In genomic region chr12:45707241-45707857, GRCh38 we compare ENCODE assay signal across 31 cellular contexts.
"Had no signal": no experiment of that assay in that cellular context is flagged by ENCODE, and none has a peak within 500 bp of the region (broad histone marks: within the 10 kb centered on the region; RNA-seq: fewer than 3 reads in every experiment).

No MANE protein-coding gene starts in this region.

- H2AFZ ChIP-seq: hepatocyte had no signal

- H3K4me3 Mint-ChIP-seq: endodermal cell; naive thymus-derived CD4-positive, alpha-beta T cell; nephron; stimulated activated naive B cell treated with anti-CD40 and anti-IgM and Interleukin-4, amounts not matched to agents 10 μg/mL and 1 μg/mL and 100 μg/mL, for 72 hours; stimulated activated naive CD8-positive, alpha-beta T cell treated with anti-CD3 and anti-CD28 coated beads, Interleukin-15, Interleukin-2, amounts not matched to agents 100 ng/mL and 50 ng/mL, for 24 hours had no signal

- ATAC-seq: foreskin keratinocyte; gastroesophageal sphincter; heart left ventricle; left colon; left ventricle myocardium superior; naive thymus-derived CD4-positive, alpha-beta T cell; psoas muscle; right cardiac atrium; stimulated activated naive B cell treated with anti-CD40 and anti-IgM and Interleukin-4, amounts not matched to agents 10 μg/mL and 1 μg/mL and 100 μg/mL, for 72 hours had no signal

- H3K4me1 ChIP-seq: foreskin keratinocyte, gastroesophageal sphincter, upper lobe of left lung had no signal

- H3K4me2 ChIP-seq: hepatocyte had no signal

- H3K27ac Mint-ChIP-seq: endodermal cell; naive thymus-derived CD4-positive, alpha-beta T cell; nephron; stimulated activated naive B cell treated with anti-CD40 and anti-IgM and Interleukin-4, amounts not matched to agents 10 μg/mL and 1 μg/mL and 100 μg/mL, for 72 hours; stimulated activated naive CD8-positive, alpha-beta T cell treated with anti-CD3 and anti-CD28 coated beads, Interleukin-15, Interleukin-2, amounts not matched to agents 100 ng/mL and 50 ng/mL, for 24 hours had no signal

- H3K79me2 ChIP-seq: hepatocyte had no signal

- H3K9me3 Mint-ChIP-seq: endodermal cell; nephron; stimulated activated naive CD8-positive, alpha-beta T cell treated with anti-CD3 and anti-CD28 coated beads, Interleukin-15, Interleukin-2, amounts not matched to agents 100 ng/mL and 50 ng/mL, for 24 hours had no signal

- H3K27me3 ChIP-seq: dorsolateral prefrontal cortex, esophagus muscularis mucosa, foreskin keratinocyte, gastroesophageal sphincter, heart left ventricle, hepatocyte, ovary, spleen, tibial nerve, upper lobe of left lung had no signal

- H3K27me3 Mint-ChIP-seq: naive thymus-derived CD4-positive, alpha-beta T cell; stimulated activated naive B cell treated with anti-CD40 and anti-IgM and Interleukin-4, amounts not matched to agents 10 μg/mL and 1 μg/mL and 100 μg/mL, for 72 hours; stimulated activated naive CD8-positive, alpha-beta T cell treated with anti-CD3 and anti-CD28 coated beads, Interleukin-15, Interleukin-2, amounts not matched to agents 100 ng/mL and 50 ng/mL, for 24 hours had no signal

- DNase-seq: dorsolateral prefrontal cortex; effector CD8-positive, alpha-beta T cell; endodermal cell; foreskin keratinocyte; heart left ventricle; left colon; left ventricle myocardium superior; mesenchymal stem cell; midbrain; naive thymus-derived CD4-positive, alpha-beta T cell; occipital lobe; ovary; posterior cingulate gyrus; psoas muscle; right cardiac atrium; spleen; stimulated activated CD4-positive, alpha-beta T cell treated with anti-CD3 and anti-CD28 coated beads, Interleukin-4, amount 100 ng/mL, for 4 hours; stimulated activated naive B cell treated with anti-CD40 and anti-IgM and Interleukin-4, amounts not matched to agents 10 μg/mL and 1 μg/mL and 100 μg/mL, for 72 hours; upper lobe of left lung had no signal

- H3K4me3 ChIP-seq: dorsolateral prefrontal cortex, esophagus muscularis mucosa, gastroesophageal sphincter, heart left ventricle, hepatocyte, lung, ovary, psoas muscle, skin epidermis, spleen, thoracic aorta, tibial nerve, upper lobe of left lung had no signal

- FAIRE-seq: endothelial cell of umbilical vein, islet of Langerhans, urothelium cell line had no signal

- H3K36me3 ChIP-seq: esophagus muscularis mucosa, gastroesophageal sphincter, heart left ventricle, ovary, spleen, thoracic aorta, upper lobe of left lung had no signal

- H3K27ac ChIP-seq: dorsolateral prefrontal cortex, esophagus muscularis mucosa, foreskin keratinocyte, gastroesophageal sphincter, heart left ventricle, hepatocyte, ovary, psoas muscle, skin epidermis, spleen, thoracic aorta, tibial nerve, upper lobe of left lung had no signal

- H3K9me3 ChIP-seq: esophagus muscularis mucosa, gastroesophageal sphincter, heart left ventricle, ovary, psoas muscle, spleen, thoracic aorta, tibial nerve, upper lobe of left lung had no signal

- H3K4me1 Mint-ChIP-seq: nephron had no signal
